In genomic region chr13:71674776-71675352, GRCh38 we compare ENCODE assay signal across 24 cellular contexts.
A peak's percentile ranks its signal among the peaks of the same experiment; 100 is the strongest.
DNase-seq lines count a peak whose midpoint lies in the region; ATAC-seq and TF ChIP-seq lines count a peak whose summit lies in the region.
"Had no signal": no experiment of that assay in that cellular context is flagged by ENCODE, and none has a peak within 500 bp of the region (broad histone marks: within the 10 kb centered on the region; RNA-seq: fewer than 3 reads in every experiment).

No MANE protein-coding gene starts in this region.

- no peaks in the 10 kb centered on the region for H4K20me1 ChIP-seq in OCI-LY7 (ENCODE audit: insufficient read depth, low read length)

- no peaks in the 10 kb centered on the region for H3K79me2 ChIP-seq in OCI-LY7 (ENCODE audit: insufficient read depth, low read depth, low read length)

- intact Hi-C loops in OCI-LY7 (cut with micrococcal nuclease; ENCODE audit: unreplicated experiment) = no loop called here
- intact Hi-C loops in upper lobe of right lung (cut with DNase I) = no loop called here
- intact Hi-C loops in CD4-positive, alpha-beta memory T cell (cut with micrococcal nuclease) = no loop called here

- H3K4me3 ChIP-seq in OCI-LY7 (ENCODE audit: low read depth, low read length, poor library complexity, severe bottlenecking) (no peak overlapping the region), upper lobe of right lung (no peak overlapping the region)
- H3K4me3 ChIP-seq in CD4-positive, alpha-beta memory T cell (ENCODE audit: low read length in 2 of 2) = no peak overlapping the region
- H3K4me3 ChIP-seq: esophagus muscularis mucosa, GM12878, thyroid gland had no signal

- POLR2A ChIA-PET in OCI-LY7 (lab: Charles Lee) = no interaction called here
- POLR2A ChIA-PET in RWPE1 (lab: Yijun Ruan, JAX; ENCODE audit: low non-redundant PET) = no interaction called here
- POLR2A ChIA-PET in CD4-positive, alpha-beta memory T cell (lab: Charles Lee; ENCODE audit: partially characterized antibody) = no interaction called here

- H2AFZ ChIP-seq in OCI-LY7 (ENCODE audit: low read length) = no peak overlapping the region

- BruUV-seq in OCI-LY7 (replicated peaks; lab: Mats Ljungman, UMichigan) = no TSS peak

- TF ChIP-seq CTCF in GM12872 (IDR thresholded peaks at IDR 0.05; ENCODE audit: insufficient read depth, low read depth, low read length) = peak; percentile 39; the same call in 2 of the 3 replicates
- peak; percentile 60 for TF ChIP-seq CTCF in OCI-LY7 (conservative IDR thresholded peaks at IDR 0.05; ENCODE audit: low read length)
- TF ChIP-seq CTCF in endothelial cell (IDR thresholded peaks at IDR 0.05; ENCODE audit: unreplicated experiment) = peak; percentile 58
- TF ChIP-seq CTCF in upper lobe of right lung (IDR thresholded peaks at IDR 0.05) = peak; percentile 8
- TF ChIP-seq CTCF in RWPE1 (conservative IDR thresholded peaks at IDR 0.05; ENCODE audit: low read depth) = no peak

- no peak overlapping the region for H3K4me3 Mint-ChIP-seq in endothelial cell (ENCODE audit: unreplicated experiment)
- H3K4me3 Mint-ChIP-seq in CD4-positive, alpha-beta memory T cell = no peak overlapping the region
- H3K4me3 Mint-ChIP-seq: activated naive CD4-positive, alpha-beta T cell treated with anti-CD3 and anti-CD28 coated beads for 36 hours; B cell; memory B cell; stimulated activated naive B cell treated with anti-CD40 and anti-IgM and Interleukin-4, amounts not matched to agents 10 μg/mL and 1 μg/mL and 100 μg/mL, for 72 hours had no signal

- H3K27me3 Mint-ChIP-seq in endothelial cell (ENCODE audit: unreplicated experiment) = no peaks in the 10 kb centered on the region
- no peaks in the 10 kb centered on the region for H3K27me3 Mint-ChIP-seq in CD4-positive, alpha-beta memory T cell
- H3K27me3 Mint-ChIP-seq: B cell; memory B cell; stimulated activated naive B cell treated with anti-CD40 and anti-IgM and Interleukin-4, amounts not matched to agents 10 μg/mL and 1 μg/mL and 100 μg/mL, for 72 hours had no signal

- H3K27ac ChIP-seq in OCI-LY7 (ENCODE audit: low read depth, low read length, poor library complexity, severe bottlenecking) = no peak overlapping the region
- no peak overlapping the region for H3K27ac ChIP-seq in upper lobe of right lung
- no peak overlapping the region for H3K27ac ChIP-seq in RWPE1
- no peak overlapping the region for H3K27ac ChIP-seq in CD4-positive, alpha-beta memory T cell (ENCODE audit: low read depth, low read length)
- H3K27ac ChIP-seq: esophagus muscularis mucosa, thyroid gland had no signal

- peaks cover 6% of the 10 kb centered on the region for H3K36me3 Mint-ChIP-seq in endothelial cell (ENCODE audit: low read depth, unreplicated experiment)
- no peaks in the 10 kb centered on the region for H3K36me3 Mint-ChIP-seq in CD4-positive, alpha-beta memory T cell
- H3K36me3 Mint-ChIP-seq: memory B cell; stimulated activated naive B cell treated with anti-CD40 and anti-IgM and Interleukin-4, amounts not matched to agents 10 μg/mL and 1 μg/mL and 100 μg/mL, for 72 hours had no signal

- H3K9me3 ChIP-seq in OCI-LY7 (ENCODE audit: low read length) = no peaks in the 10 kb centered on the region
- no peaks in the 10 kb centered on the region for H3K9me3 ChIP-seq in upper lobe of right lung
- H3K9me3 ChIP-seq in CD4-positive, alpha-beta memory T cell (ENCODE audit: control insufficient read depth in 1 of 2, low read length in 2 of 2) = no peaks in the 10 kb centered on the region
- H3K9me3 ChIP-seq: esophagus muscularis mucosa, thyroid gland had no signal

- no peak overlapping the region for H3K27ac Mint-ChIP-seq in endothelial cell (ENCODE audit: unreplicated experiment)
- no peak overlapping the region for H3K27ac Mint-ChIP-seq in CD4-positive, alpha-beta memory T cell
- H3K27ac Mint-ChIP-seq: activated naive CD4-positive, alpha-beta T cell treated with anti-CD3 and anti-CD28 coated beads for 36 hours; B cell; memory B cell; stimulated activated naive B cell treated with anti-CD40 and anti-IgM and Interleukin-4, amounts not matched to agents 10 μg/mL and 1 μg/mL and 100 μg/mL, for 72 hours had no signal

- H3K36me3 ChIP-seq in OCI-LY7 (ENCODE audit: insufficient read depth, low read length) = no peaks in the 10 kb centered on the region
- no peaks in the 10 kb centered on the region for H3K36me3 ChIP-seq in upper lobe of right lung
- H3K36me3 ChIP-seq in CD4-positive, alpha-beta memory T cell (ENCODE audit: insufficient read depth, low read length) = no peaks in the 10 kb centered on the region
- H3K36me3 ChIP-seq: esophagus muscularis mucosa, thyroid gland had no signal

- H3K9me2 ChIP-seq in OCI-LY7 (ENCODE audit: insufficient read depth, low read length) = no peaks in the 10 kb centered on the region

- no peaks in the 10 kb centered on the region for H3K9me3 Mint-ChIP-seq in endothelial cell (ENCODE audit: unreplicated experiment)
- peaks cover 0 to 3% (median 0%) of the 10 kb centered on the region in 8 donors for H3K9me3 Mint-ChIP-seq in CD4-positive, alpha-beta memory T cell
- H3K9me3 Mint-ChIP-seq: stimulated activated naive B cell treated with anti-CD40 and anti-IgM and Interleukin-4, amounts not matched to agents 10 μg/mL and 1 μg/mL and 100 μg/mL, for 72 hours had no signal

- H3K4me1 Mint-ChIP-seq in endothelial cell (ENCODE audit: unreplicated experiment) = peaks cover 7% of the 10 kb centered on the region
- no peaks in the 10 kb centered on the region for H3K4me1 Mint-ChIP-seq in CD4-positive, alpha-beta memory T cell
- H3K4me1 Mint-ChIP-seq: B cell; memory B cell; stimulated activated naive B cell treated with anti-CD40 and anti-IgM and Interleukin-4, amounts not matched to agents 10 μg/mL and 1 μg/mL and 100 μg/mL, for 72 hours had no signal

- DNase-seq in OCI-LY7 (ENCODE audit: low spot score) (no peak), endothelial cell (ENCODE audit: low spot score) (no peak), upper lobe of right lung (no peak), RWPE1 (ENCODE audit: low spot score) (no peak)
- DNase-seq in stimulated activated CD4-positive, alpha-beta T cell treated with anti-CD3 and anti-CD28 coated beads, Interleukin-2, amount 100 ng/mL, for 24 hours = no peak
- no peak for DNase-seq in CD4-positive, alpha-beta memory T cell
- DNase-seq: activated CD4-positive, alpha-beta T cell treated with anti-CD3 and anti-CD28 coated beads for 1 hour; activated naive CD4-positive, alpha-beta T cell treated with anti-CD3 and anti-CD28 coated beads for 36 hours; activated T-cell treated with anti-CD3 and anti-CD28 coated beads, Interleukin-2, amount 50 U/mL, for 48 hours; amygdala; central memory CD4-positive, alpha-beta T cell; EL; H7; Karpas-422; NCI-H1092; NCI-H1930; NCI-H226; stimulated activated naive B cell treated with anti-CD40 and anti-IgM and Interleukin-4, amounts not matched to agents 10 μg/mL and 1 μg/mL and 100 μg/mL, for 72 hours; thyroid gland had no signal

- no peaks in the 10 kb centered on the region for H3K27me3 ChIP-seq in upper lobe of right lung
- no peaks in the 10 kb centered on the region for H3K27me3 ChIP-seq in CD4-positive, alpha-beta memory T cell (ENCODE audit: insufficient read depth, low read length)
- H3K27me3 ChIP-seq: esophagus muscularis mucosa, thyroid gland had no signal

- ATAC-seq in upper lobe of right lung = no peak
- ATAC-seq: GM12878; stimulated activated naive B cell treated with anti-CD40 and anti-IgM and Interleukin-4, amounts not matched to agents 10 μg/mL and 1 μg/mL and 100 μg/mL, for 72 hours had no signal

- no peaks in the 10 kb centered on the region for H3K4me1 ChIP-seq in OCI-LY7 (ENCODE audit: insufficient read depth, low read length, poor library complexity, severe bottlenecking)
- H3K4me1 ChIP-seq in upper lobe of right lung = no peaks in the 10 kb centered on the region
- H3K4me1 ChIP-seq in CD4-positive, alpha-beta memory T cell (ENCODE audit: insufficient read depth, low read length) = no peaks in the 10 kb centered on the region
- H3K4me1 ChIP-seq: esophagus muscularis mucosa, thyroid gland had no signal

- CTCF ChIA-PET in OCI-LY7 (lab: Charles Lee; ENCODE audit: unreplicated experiment) (no interaction called here), RWPE1 (lab: Yijun Ruan, JAX) (interaction anchor here (0.6 kb wide), 1 partner anchor 38 kb away, joined by 3 read pairs; no protein-coding TSS in a partner anchor)
- CTCF ChIA-PET in CD4-positive, alpha-beta memory T cell (lab: Charles Lee; ENCODE audit: partially characterized antibody) = no interaction called here

- H3K4me2 ChIP-seq in OCI-LY7 (ENCODE audit: low read length) = no peak overlapping the region
